ENCODE assay signal across 12 cellular contexts in genomic region chr12:45988259-45988658, GRCh38. TPM values are rescaled to one million over a fixed set of nuclear protein-coding genes. Genes with fewer than 3 reads are reported as not detected.
DNase-seq lines count a peak whose midpoint lies in the region; ATAC-seq and TF ChIP-seq lines count a peak whose summit lies in the region.
"Had no signal": no experiment of that assay in that cellular context is flagged by ENCODE, and none has a peak within 500 bp of the region (broad histone marks: within the 10 kb centered on the region; RNA-seq: fewer than 3 reads in every experiment).

No MANE protein-coding gene starts in this region.

- H3K4me3 ChIP-seq in SK-N-MC (peak overlapping the region; percentile 94), stomach smooth muscle (ENCODE audit: low read length in 2 of 2) (peak overlapping the region; percentile 1 to 14)
- H3K4me3 ChIP-seq: lung had no signal

- no peak for DNase-seq in activated naive CD4-positive, alpha-beta T cell treated with Interleukin-2 at 50 U/mL for 16 hours
- DNase-seq in SK-N-MC (ENCODE audit: low read depth, low spot score) (no peak), foreskin keratinocyte (peak in 1 of 2 donors; percentile 50), SHP77 treated with DMSO at 0.1 percent for 48 hours (lab: John Stamatoyannopoulos, UW) (no peak)
- DNase-seq: activated naive CD4-positive, alpha-beta T cell treated with anti-CD3 and anti-CD28 coated beads, Interleukin-2, amount 50 U/mL, for 16 hours; DMS153; stomach had no signal

- H3K27ac Mint-ChIP-seq in activated naive CD4-positive, alpha-beta T cell treated with anti-CD3 and anti-CD28 coated beads, Interleukin-2, amount 50 U/mL, for 24 hours, result peak overlapping the region; percentile 68

- H3K27me3 ChIP-seq in foreskin keratinocyte (no peaks in the 10 kb centered on the region), stomach smooth muscle (ENCODE audit: control insufficient read depth in 1 of 2, insufficient read depth in 2 of 2, low read length in 2 of 2) (no peaks in the 10 kb centered on the region)
- H3K27me3 ChIP-seq: stomach had no signal

- peaks cover 22% of the 10 kb centered on the region for H3K36me3 Mint-ChIP-seq in activated naive CD4-positive, alpha-beta T cell treated with anti-CD3 and anti-CD28 coated beads, Interleukin-2, amount 50 U/mL, for 24 hours

- H3K4me3 Mint-ChIP-seq in activated naive CD4-positive, alpha-beta T cell treated with anti-CD3 and anti-CD28 coated beads, Interleukin-2, amount 50 U/mL, for 24 hours, result peak overlapping the region; percentile 95

- no peak for TF ChIP-seq CTCF in foreskin keratinocyte (conservative IDR thresholded peaks at IDR 0.05)

- H3K4me1 Mint-ChIP-seq in activated naive CD4-positive, alpha-beta T cell treated with anti-CD3 and anti-CD28 coated beads, Interleukin-2, amount 50 U/mL, for 24 hours, result peaks cover 70% of the 10 kb centered on the region

- no peaks in the 10 kb centered on the region for H3K9me3 Mint-ChIP-seq in activated naive CD4-positive, alpha-beta T cell treated with anti-CD3 and anti-CD28 coated beads, Interleukin-2, amount 50 U/mL, for 24 hours

- H3K36me3 ChIP-seq in SK-N-MC (ENCODE audit: insufficient read depth, low read length), result peaks cover 46% of the 10 kb centered on the region
- H3K36me3 ChIP-seq in stomach smooth muscle (ENCODE audit: control insufficient read depth in 2 of 2, insufficient read depth in 2 of 2, low read length in 2 of 2), result no peaks in the 10 kb centered on the region

- H3K4me1 ChIP-seq in foreskin keratinocyte (peaks cover 23% of the 10 kb centered on the region), stomach smooth muscle (ENCODE audit: control insufficient read depth, insufficient read depth, low read length) (peaks cover 4% of the 10 kb centered on the region)

- no peaks in the 10 kb centered on the region for H3K27me3 Mint-ChIP-seq in activated naive CD4-positive, alpha-beta T cell treated with anti-CD3 and anti-CD28 coated beads, Interleukin-2, amount 50 U/mL, for 24 hours

- ATAC-seq in foreskin keratinocyte, result no peak
- ATAC-seq in GM21360 (IDR thresholded peaks at IDR 0.05; ENCODE audit: unreplicated experiment), result no peak
- no peak for ATAC-seq in HG02610 (IDR thresholded peaks at IDR 0.05; ENCODE audit: unreplicated experiment)

- H3K9me3 ChIP-seq in SK-N-MC (ENCODE audit: low read depth, low read length), result no peaks in the 10 kb centered on the region
- H3K9me3 ChIP-seq in stomach smooth muscle (ENCODE audit: control insufficient read depth in 2 of 2, low read length in 2 of 2), result no peaks in the 10 kb centered on the region
- H3K9me3 ChIP-seq: stomach had no signal

- H3K9ac ChIP-seq in SK-N-MC (ENCODE audit: insufficient read length) (peak overlapping the region; percentile 97), stomach smooth muscle (ENCODE audit: low read length in 2 of 2) (peak overlapping the region in 1 of 2 donors; percentile 99)

- H3K27ac ChIP-seq in SK-N-MC, result no peak overlapping the region
- H3K27ac ChIP-seq in foreskin keratinocyte, result peak overlapping the region; percentile 87
- no peak overlapping the region for H3K27ac ChIP-seq in stomach smooth muscle (ENCODE audit: low read length)

RNA-seq across cellular contexts. Expression of gene SCAF11, which starts 2.1 kb away (rescaled TPM):
- total RNA-seq in foreskin keratinocyte, result 72.1 and 73.0 TPM in 2 replicates
- polyA plus RNA-seq in foreskin keratinocyte, result 18.9 and 22.6 TPM in 2 replicates
